In the genomic region with DNA sequence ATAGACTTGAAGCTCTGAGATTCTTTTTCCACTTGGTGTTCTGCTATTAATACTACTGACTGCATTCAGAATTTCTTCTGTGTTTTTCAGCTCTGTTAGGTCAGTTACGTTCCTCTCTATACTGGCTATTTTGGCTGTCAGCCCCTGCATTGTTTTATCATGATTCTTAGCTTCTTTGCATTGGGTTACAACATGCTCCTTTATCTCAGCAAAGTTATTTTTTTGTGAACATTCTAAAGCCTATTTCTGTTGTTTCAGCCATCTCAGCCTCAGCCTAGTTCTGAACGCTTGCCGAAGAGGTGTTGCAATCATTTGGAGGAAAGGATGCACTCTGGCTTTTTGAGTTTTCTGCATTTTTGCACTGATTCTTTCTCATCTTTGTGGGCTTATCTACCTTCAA, we compare ENCODE assay signal across 18 cellular contexts.
"Had no signal": no experiment of that assay in that cellular context is flagged by ENCODE, and none has a peak within 500 bp of the region (broad histone marks: within the 10 kb centered on the region; RNA-seq: fewer than 3 reads in every experiment).

No MANE protein-coding gene starts in this region.

- H3K4me3 Mint-ChIP-seq: activated B cell treated with CpG ODN at 0.5 μM for 24 hours; activated CD4-positive, alpha-beta T cell treated with anti-CD3 and anti-CD28 coated beads, Interleukin-2, amount 10 ng/mL, durations not matched to agents 7 days and 5 days; activated naive CD8-positive, alpha-beta T cell; nephron; T-helper 17 cell had no signal

- H3K9me3 ChIP-seq: upper lobe of left lung had no signal

- H3K36me3 Mint-ChIP-seq: activated naive CD8-positive, alpha-beta T cell had no signal

- H3K27me3 Mint-ChIP-seq: activated B cell treated with CpG ODN at 0.5 μM for 24 hours; activated naive CD8-positive, alpha-beta T cell; T-helper 17 cell had no signal

- H3K4me1 Mint-ChIP-seq: activated B cell treated with CpG ODN at 0.5 μM for 24 hours; activated CD4-positive, alpha-beta T cell treated with anti-CD3 and anti-CD28 coated beads, Interleukin-2, amount 10 ng/mL, durations not matched to agents 7 days and 5 days; nephron; T-helper 17 cell had no signal

- DNase-seq: activated B cell treated with CpG ODN at 0.5 μM for 24 hours; activated CD4-positive, alpha-beta T cell treated with anti-CD3 and anti-CD28 coated beads, Interleukin-2, amount 10 ng/mL, durations not matched to agents 7 days and 5 days; activated CD8-positive, alpha-beta memory T cell treated with anti-CD3 and anti-CD28 coated beads for 24 hours; activated T-cell treated with anti-CD3 and anti-CD28 coated beads for 4 hours; anterior cingulate cortex; caudate nucleus; cortex of kidney; effector memory CD4-positive, alpha-beta T cell; mesendoderm; sigmoid colon; stimulated activated CD4-positive, alpha-beta T cell treated with anti-CD3 and anti-CD28 coated beads, Interleukin-2, amount 100 ng/mL, for 48 hours; stimulated activated naive CD4-positive, alpha-beta T cell treated with Interleukin-2 at 50 U/mL for 16 hours; T-helper 17 cell; upper lobe of left lung had no signal

- H3K9me3 Mint-ChIP-seq: activated CD4-positive, alpha-beta T cell treated with anti-CD3 and anti-CD28 coated beads, Interleukin-2, amount 10 ng/mL, durations not matched to agents 7 days and 5 days had no signal

- H3K27ac ChIP-seq: epithelial cell of prostate, sigmoid colon, suprapubic skin, upper lobe of left lung had no signal

- H3K27ac Mint-ChIP-seq: activated B cell treated with CpG ODN at 0.5 μM for 24 hours; activated CD4-positive, alpha-beta T cell treated with anti-CD3 and anti-CD28 coated beads, Interleukin-2, amount 10 ng/mL, durations not matched to agents 7 days and 5 days; activated naive CD8-positive, alpha-beta T cell; nephron; T-helper 17 cell had no signal

- H3K27me3 ChIP-seq: sigmoid colon, suprapubic skin, upper lobe of left lung had no signal

- H3K4me3 ChIP-seq: sigmoid colon, suprapubic skin, upper lobe of left lung had no signal
